ENCODE assay signal across 12 cellular contexts in the genomic region with DNA sequence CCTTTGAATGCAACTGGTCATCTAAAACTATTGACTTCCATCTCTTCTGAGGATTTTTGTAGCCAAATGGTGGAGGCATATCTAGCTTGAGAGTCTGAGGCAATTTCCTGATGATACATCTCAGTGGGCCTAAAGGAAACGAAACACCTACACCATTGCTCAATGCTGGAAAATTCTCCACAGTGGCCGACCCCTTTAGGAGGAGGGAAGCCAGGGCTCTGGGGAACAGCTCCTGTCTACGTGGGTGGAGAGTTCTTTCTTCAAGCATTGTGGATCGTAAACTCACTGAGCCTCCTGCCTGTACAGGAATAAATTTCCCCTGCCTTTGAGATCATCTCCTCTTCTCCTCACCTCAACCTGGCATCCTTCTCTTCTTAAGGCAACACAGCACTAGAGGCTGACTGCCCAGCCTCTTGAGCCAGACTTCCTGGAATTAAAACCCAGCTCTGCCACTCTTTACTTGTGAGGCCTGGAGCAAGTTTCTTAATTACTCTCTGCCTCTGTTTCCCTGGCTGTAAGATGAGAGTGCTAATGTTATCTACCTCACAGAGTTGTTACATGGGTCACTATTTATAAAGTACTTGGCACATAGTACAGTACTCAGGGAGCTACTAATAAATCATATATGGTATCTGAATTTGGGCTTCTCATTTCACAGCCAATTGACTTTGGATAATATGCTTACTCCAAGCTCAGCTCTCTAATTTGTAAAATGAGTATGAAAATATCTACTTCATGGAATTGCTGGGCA.
DNase-seq lines count a peak whose midpoint lies in the region; ATAC-seq and TF ChIP-seq lines count a peak whose summit lies in the region.
"Had no signal": no experiment of that assay in that cellular context is flagged by ENCODE, and none has a peak within 500 bp of the region (broad histone marks: within the 10 kb centered on the region; RNA-seq: fewer than 3 reads in every experiment).

No MANE protein-coding gene starts in this region.

- no peak overlapping the region for H3K4me3 ChIP-seq in ascending aorta
- H3K4me3 ChIP-seq in skeletal muscle cell (ENCODE audit: low read depth, low read length): no peak overlapping the region
- H3K4me3 ChIP-seq in endodermal cell (ENCODE audit: low read length): no peak overlapping the region
- H3K4me3 ChIP-seq: GM12878 had no signal

- DNase-seq in ELR (ENCODE audit: low read depth) (peak; percentile 57), ascending aorta (ENCODE audit: low spot score in 2 of 2) (no peak), left cardiac atrium (peak; percentile 52), skeletal muscle cell (ENCODE audit: low read depth) (peak; percentile 96), endodermal cell (no peak), NCI-H1092 (lab: John Stamatoyannopoulos, UW) (no peak), DMS53 treated with DMSO at 0.1 percent for 48 hours (lab: John Stamatoyannopoulos, UW; ENCODE audit: unreplicated experiment) (no peak)
- DNase-seq in activated naive CD4-positive, alpha-beta T cell treated with anti-CD3 and anti-CD28 coated beads, Interleukin-2, amount 50 U/mL, for 72 hours (ENCODE audit: low spot score in 2 of 2): no peak
- DNase-seq: activated T-cell treated with anti-CD3 and anti-CD28 coated beads, Interleukin-2, amount 50 U/mL, for 48 hours; NCI-H1694 treated with DMSO at 0.1 percent for 48 hours had no signal

- H3K9ac ChIP-seq in endodermal cell (ENCODE audit: extremely low read depth, low read length, poor library complexity, severe bottlenecking): no peak overlapping the region

- H3K27me3 Mint-ChIP-seq in endodermal cell (ENCODE audit: insufficient read depth): no peaks in the 10 kb centered on the region

- no peak for TF ChIP-seq CTCF in ascending aorta (IDR thresholded peaks at IDR 0.05)
- no peak for TF ChIP-seq CTCF in endodermal cell (conservative IDR thresholded peaks at IDR 0.05)

- no peak overlapping the region for H3K27ac Mint-ChIP-seq in endodermal cell
- no peak overlapping the region for H3K27ac Mint-ChIP-seq in activated naive CD4-positive, alpha-beta T cell treated with anti-CD3 and anti-CD28 coated beads, Interleukin-2, amount 50 U/mL, for 72 hours

- H3K27me3 ChIP-seq in ascending aorta (no peaks in the 10 kb centered on the region), endodermal cell (ENCODE audit: control insufficient read depth, insufficient read depth, low read length, poor library complexity, severe bottlenecking) (no peaks in the 10 kb centered on the region)

- H3K36me3 ChIP-seq in ascending aorta (no peaks in the 10 kb centered on the region), endodermal cell (ENCODE audit: control insufficient read depth, insufficient read depth, low read length) (no peaks in the 10 kb centered on the region)

- H3K4me3 Mint-ChIP-seq in endodermal cell: no peak overlapping the region

- peaks cover 17 to 35% of the 10 kb centered on the region in 2 donors for H3K4me1 ChIP-seq in ascending aorta
- H3K4me1 ChIP-seq in endodermal cell (ENCODE audit: control insufficient read depth, insufficient read depth, low read length): no peaks in the 10 kb centered on the region

- H3K4me1 Mint-ChIP-seq in endodermal cell: no peaks in the 10 kb centered on the region

- WGBS in endodermal cell (ENCODE audit: insufficient coverage in 1 of 2, insufficient read length in 1 of 2), 2 experiments: 80 to 89% methylated on average over 1 to 4 of the region's 4 CpGs

- peak in 1 of 2 donors; percentile 63 for ATAC-seq in left cardiac atrium
- ATAC-seq in activated naive CD4-positive, alpha-beta T cell treated with anti-CD3 and anti-CD28 coated beads, Interleukin-2, amount 50 U/mL, for 72 hours: no peak
- ATAC-seq: GM12878 had no signal

- peaks cover 2% of the 10 kb centered on the region for H3K36me3 Mint-ChIP-seq in endodermal cell (ENCODE audit: low read depth)
- peaks cover 0 to 15% of the 10 kb centered on the region in 2 donors for H3K36me3 Mint-ChIP-seq in activated naive CD4-positive, alpha-beta T cell treated with anti-CD3 and anti-CD28 coated beads, Interleukin-2, amount 50 U/mL, for 72 hours

- intact Hi-C loops in ascending aorta (cut with DNase I): loop anchor here (5.0 kb wide), 1 partner anchor 51 kb away; no protein-coding TSS in a partner anchor
- intact Hi-C loops in left cardiac atrium (cut with DNase I): loop anchor here (10.0 kb wide), 2 partner anchors 49 to 961 kb away; no protein-coding TSS in a partner anchor

- H3K9me3 ChIP-seq in ascending aorta (no peaks in the 10 kb centered on the region), endodermal cell (ENCODE audit: control insufficient read depth, low read length) (peaks cover 3% of the 10 kb centered on the region)

- H3K9me3 Mint-ChIP-seq in endodermal cell: peaks cover 9% of the 10 kb centered on the region
- peaks cover 0 to 2% of the 10 kb centered on the region in 2 donors for H3K9me3 Mint-ChIP-seq in activated naive CD4-positive, alpha-beta T cell treated with anti-CD3 and anti-CD28 coated beads, Interleukin-2, amount 50 U/mL, for 72 hours

- H3K27ac ChIP-seq in ascending aorta (peak overlapping the region; percentile 24 to 75), endodermal cell (ENCODE audit: low read depth, low read length) (no peak overlapping the region)
- H3K27ac ChIP-seq: VCaP had no signal

Comparison
In these comparisons a context has a peak if more than half of its experiments do, and no peak if none do; other contexts are left out.
1. DNase-seq: peak in ELR (single experiment), left cardiac atrium (single experiment) and skeletal muscle cell (single experiment); none in ascending aorta (0 of 2), endodermal cell (single experiment), activated naive CD4-positive, alpha-beta T cell treated with anti-CD3 and anti-CD28 coated beads, Interleukin-2, amount 50 U/mL, for 72 hours (0 of 2), NCI-H1092 (single experiment) and DMS53 treated with DMSO at 0.1 percent for 48 hours (single experiment).